In the genomic region with DNA sequence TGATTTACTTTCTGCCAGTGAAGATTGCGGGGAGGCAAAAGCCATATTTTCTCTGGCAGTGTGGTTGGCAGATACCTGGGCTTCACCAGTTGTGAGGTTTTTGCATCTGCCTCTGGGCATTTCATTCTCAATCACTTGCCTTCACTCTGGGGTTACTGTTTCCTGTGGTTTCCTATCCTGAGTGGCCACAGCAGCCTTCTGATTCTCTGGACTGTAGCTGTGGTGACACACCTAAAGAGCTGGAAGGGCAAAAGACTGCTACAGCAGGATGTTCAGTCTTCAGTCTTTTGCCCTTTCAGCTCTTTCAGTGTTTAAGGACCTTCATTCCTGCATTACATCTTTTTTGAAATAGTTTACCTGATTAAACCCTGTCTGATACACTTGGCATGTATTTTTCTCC, we compare ENCODE assay signal across 26 cellular contexts. TPM values are rescaled to one million over a fixed set of nuclear protein-coding genes. Genes with fewer than 3 reads are reported as not detected.
DNase-seq lines count a peak whose midpoint lies in the region; ATAC-seq, FAIRE-seq and TF ChIP-seq lines count a peak whose summit lies in the region.
"Had no signal": no experiment of that assay in that cellular context is flagged by ENCODE, and none has a peak within 500 bp of the region (broad histone marks: within the 10 kb centered on the region; RNA-seq: fewer than 3 reads in every experiment).

No MANE protein-coding gene starts in this region.

- peak in 1 of 2 donors; percentile 1 for DNase-seq in activated T-cell treated with anti-CD3 and anti-CD28 coated beads, Interleukin-2, amount 50 U/mL, for 72 hours
- DNase-seq in activated T-cell treated with anti-CD3 and anti-CD28 coated beads, Interleukin-2, amount 50 U/mL, for 1 hour: no peak
- DNase-seq in astrocyte (ENCODE audit: low read depth) (peak; percentile 64), mesenchymal stem cell (peak; percentile 61), hepatic stellate cell (ENCODE audit: low spot score) (no peak), kidney glomerular epithelial cell (lab: John Stamatoyannopoulos, UW) (no peak), Right ventricle myocardium superior (no peak)
- DNase-seq: activated CD4-positive, alpha-beta T cell treated with anti-CD3 and anti-CD28 coated beads for 1 hour; activated effector memory CD4-positive, alpha-beta T cell treated with Interleukin-2 at 50 U/mL for 16 hours; caudate nucleus; erythroblast; HFFc6; left colon; midbrain; NCI-H1436; NCI-H526; psoas muscle; stimulated activated CD4-positive, alpha-beta T cell treated with anti-CD3 and anti-CD28 coated beads, Interleukin-4, amount 100 ng/mL, for 24 hours; upper lobe of left lung had no signal

- H2BK120ac ChIP-seq in mesenchymal stem cell (ENCODE audit: low read depth, low read length): no peak overlapping the region

- H4K8ac ChIP-seq in mesenchymal stem cell (ENCODE audit: low read length): no peak overlapping the region

- H2BK12ac ChIP-seq in mesenchymal stem cell (ENCODE audit: low read length in 2 of 2): peak overlapping the region in 1 of 2 experiments; percentile 24

- H4K20me1 ChIP-seq in astrocyte (ENCODE audit: insufficient read depth, low read length): no peaks in the 10 kb centered on the region

- no peak overlapping the region for H4K91ac ChIP-seq in mesenchymal stem cell (ENCODE audit: low read length)

- H3K9me3 ChIP-seq in astrocyte (ENCODE audit: insufficient read depth, low read depth, low read length) (no peaks in the 10 kb centered on the region), mesenchymal stem cell (ENCODE audit: control insufficient read depth, low read length) (peaks cover 10% of the 10 kb centered on the region)
- H3K9me3 ChIP-seq: psoas muscle had no signal

- no peak for FAIRE-seq in astrocyte (lab: Jason Lieb, UNC)
- FAIRE-seq: small intestine, TTC549 had no signal

- H2AK5ac ChIP-seq in mesenchymal stem cell (ENCODE audit: low read length, severe bottlenecking): no peak overlapping the region

- H3K9me3 Mint-ChIP-seq in activated T-cell treated with anti-CD3 and anti-CD28 coated beads, Interleukin-2, amount 50 U/mL, for 72 hours: peaks cover 3 to 5% of the 10 kb centered on the region in 2 donors
- H3K9me3 Mint-ChIP-seq in astrocyte (ENCODE audit: unreplicated experiment): no peaks in the 10 kb centered on the region
- H3K9me3 Mint-ChIP-seq: HFFc6 had no signal

- no peak for TF ChIP-seq CTCF in astrocyte (IDR thresholded peaks at IDR 0.05; ENCODE audit: insufficient read depth, low read depth, low read length)

- no peaks in the 10 kb centered on the region for H3K27me3 Mint-ChIP-seq in activated T-cell treated with anti-CD3 and anti-CD28 coated beads, Interleukin-2, amount 50 U/mL, for 72 hours (ENCODE audit: low read depth)
- no peaks in the 10 kb centered on the region for H3K27me3 Mint-ChIP-seq in astrocyte (ENCODE audit: low read depth, unreplicated experiment)
- H3K27me3 Mint-ChIP-seq: B cell had no signal

- no peak overlapping the region for H2BK5ac ChIP-seq in mesenchymal stem cell (ENCODE audit: low read depth, low read length, poor library complexity, severe bottlenecking)

- H3K14ac ChIP-seq in mesenchymal stem cell (ENCODE audit: low read length in 2 of 2): peak overlapping the region in 1 of 2 experiments; percentile 48

- H3K23ac ChIP-seq in mesenchymal stem cell (ENCODE audit: low read length in 2 of 2): no peak overlapping the region

- H3K79me1 ChIP-seq in mesenchymal stem cell (replicated peaks; ENCODE audit: low read length, poor library complexity, severe bottlenecking): no peaks in the 10 kb centered on the region

- H3K18ac ChIP-seq in mesenchymal stem cell (ENCODE audit: low read depth in 1 of 2, low read length in 2 of 2): no peak overlapping the region

- H3K4me1 Mint-ChIP-seq in activated T-cell treated with anti-CD3 and anti-CD28 coated beads, Interleukin-2, amount 50 U/mL, for 72 hours (ENCODE audit: low read depth): peaks cover 4% of the 10 kb centered on the region
- H3K4me1 Mint-ChIP-seq in astrocyte (ENCODE audit: low read depth, unreplicated experiment): peaks cover 17% of the 10 kb centered on the region
- H3K4me1 Mint-ChIP-seq: neural progenitor cell had no signal

- H2BK15ac ChIP-seq in mesenchymal stem cell (ENCODE audit: low read depth, poor library complexity, severe bottlenecking): no peak overlapping the region

- H3K27me3 ChIP-seq in astrocyte (ENCODE audit: insufficient read depth, low read length) (no peaks in the 10 kb centered on the region), mesenchymal stem cell (ENCODE audit: control insufficient read depth in 1 of 2, insufficient read depth in 1 of 2, low read length in 2 of 2) (no peaks in the 10 kb centered on the region)
- H3K27me3 ChIP-seq: gastroesophageal sphincter, neural progenitor cell, upper lobe of left lung had no signal

- H3K36me3 ChIP-seq in astrocyte (ENCODE audit: insufficient read depth, low read length) (no peaks in the 10 kb centered on the region), mesenchymal stem cell (ENCODE audit: control insufficient read depth in 1 of 2, insufficient read depth in 2 of 2, low read depth in 1 of 2, low read length in 2 of 2) (peaks cover 2 to 10% of the 10 kb centered on the region in 2 experiments)
- H3K36me3 ChIP-seq: neural progenitor cell, upper lobe of left lung had no signal

- H3K79me2 ChIP-seq in astrocyte (ENCODE audit: insufficient read depth, low read length): no peaks in the 10 kb centered on the region

- peak overlapping the region in 1 of 2 experiments; percentile 11 for H3K4ac ChIP-seq in mesenchymal stem cell (ENCODE audit: low read depth in 1 of 2, low read length in 2 of 2)

- no peak overlapping the region for H3K27ac ChIP-seq in astrocyte (ENCODE audit: low read depth, low read length)
- no peak overlapping the region for H3K27ac ChIP-seq in mesenchymal stem cell (ENCODE audit: low read length, poor library complexity, severe bottlenecking)
- H3K27ac ChIP-seq: gastroesophageal sphincter, neural progenitor cell, psoas muscle, upper lobe of left lung had no signal

- H2AFZ ChIP-seq in astrocyte (ENCODE audit: low read depth, low read length) (no peak overlapping the region), mesenchymal stem cell (ENCODE audit: low read depth, low read length) (no peak overlapping the region)
- H2AFZ ChIP-seq: neural progenitor cell had no signal

- H3K4me2 ChIP-seq in astrocyte (ENCODE audit: low read length): peak overlapping the region; percentile 51
- H3K4me2 ChIP-seq in mesenchymal stem cell (ENCODE audit: low read length, poor library complexity, severe bottlenecking): no peak overlapping the region
- H3K4me2 ChIP-seq: neural progenitor cell had no signal

- peaks cover 19% of the 10 kb centered on the region for H3K4me1 ChIP-seq in astrocyte (ENCODE audit: insufficient read depth, low read length)
- H3K4me1 ChIP-seq in mesenchymal stem cell (ENCODE audit: control insufficient read depth, insufficient read depth, low read depth, low read length): peaks cover 2% of the 10 kb centered on the region
- H3K4me1 ChIP-seq: gastroesophageal sphincter, neural progenitor cell, psoas muscle, upper lobe of left lung had no signal

- WGBS in mesenchymal stem cell: 88% methylated on average over 1 of the region's 1 CpG

- peak in 1 of 2 donors; percentile 19 for ATAC-seq in activated T-cell treated with anti-CD3 and anti-CD28 coated beads, Interleukin-2, amount 50 U/mL, for 72 hours (replicated peaks in 1 of 2)
- ATAC-seq in GM21526 (IDR thresholded peaks at IDR 0.05; ENCODE audit: low FRiP score, unreplicated experiment) (no peak), Right ventricle myocardium superior (ENCODE audit: poor library complexity) (no peak)
- ATAC-seq: gastroesophageal sphincter, psoas muscle had no signal

- intact Hi-C loops in Right ventricle myocardium superior (cut with DNase I): no loop called here

- H3K4me3 ChIP-seq in astrocyte (ENCODE audit: insufficient read depth, low read depth, low read length) (no peak overlapping the region), mesenchymal stem cell (ENCODE audit: insufficient read depth in 1 of 2, low read depth in 1 of 2, low read length in 2 of 2) (no peak overlapping the region)
- H3K4me3 ChIP-seq: gastroesophageal sphincter, neural progenitor cell, psoas muscle, upper lobe of left lung had no signal

- H3K36me3 Mint-ChIP-seq in activated T-cell treated with anti-CD3 and anti-CD28 coated beads, Interleukin-2, amount 50 U/mL, for 72 hours (ENCODE audit: insufficient read depth in 2 of 2): peaks cover 3 to 15% of the 10 kb centered on the region in 2 donors
- H3K36me3 Mint-ChIP-seq in astrocyte (ENCODE audit: low read depth, unreplicated experiment): peaks cover 6% of the 10 kb centered on the region
- H3K36me3 Mint-ChIP-seq: neural progenitor cell had no signal

- H3K4me3 Mint-ChIP-seq in activated T-cell treated with anti-CD3 and anti-CD28 coated beads, Interleukin-2, amount 50 U/mL, for 72 hours: no peak overlapping the region
- H3K4me3 Mint-ChIP-seq in astrocyte (ENCODE audit: unreplicated experiment): no peak overlapping the region
- H3K4me3 Mint-ChIP-seq: B cell, HFFc6, neural progenitor cell had no signal

- peak overlapping the region; percentile 24 for H3K9ac ChIP-seq in astrocyte (ENCODE audit: low read length)
- no peak overlapping the region for H3K9ac ChIP-seq in mesenchymal stem cell (ENCODE audit: low read length)
- H3K9ac ChIP-seq: neural progenitor cell had no signal

- H3K27ac Mint-ChIP-seq in activated T-cell treated with anti-CD3 and anti-CD28 coated beads, Interleukin-2, amount 50 U/mL, for 72 hours: peak overlapping the region; percentile 60
- H3K27ac Mint-ChIP-seq in astrocyte (ENCODE audit: unreplicated experiment): peak overlapping the region; percentile 55
- H3K27ac Mint-ChIP-seq: B cell, HFFc6, neural progenitor cell had no signal

RNA-seq across cellular contexts. Expression of gene GPR52, which starts 50.5 kb away (rescaled TPM):
- total RNA-seq in activated T-cell treated with anti-CD3 and anti-CD28 coated beads, Interleukin-2, amount 50 U/mL, for 72 hours: 1 to 10 TPM; 1.6 to 1.9 TPM
- total RNA-seq in astrocyte: 0.55 and 1.1 TPM in 2 replicates
- polyA plus RNA-seq in mesenchymal stem cell (2013, experiment 1 of 2): not detected
- polyA plus RNA-seq in mesenchymal stem cell (2013, experiment 2 of 2): not detected
- 0.62 TPM for total RNA-seq in Right ventricle myocardium superior
- total RNA-seq: A172, HFFc6 had no signal

Comparison
In these comparisons a context has a peak if more than half of its experiments do, and no peak if none do; other contexts are left out.
1. DNase-seq: peak in astrocyte (single experiment) and mesenchymal stem cell (single experiment); none in activated T-cell treated with anti-CD3 and anti-CD28 coated beads, Interleukin-2, amount 50 U/mL, for 1 hour (single experiment), hepatic stellate cell (single experiment), kidney glomerular epithelial cell (single experiment) and Right ventricle myocardium superior (single experiment).